Comparison of ENCODE assay signal across 7 cellular contexts in the genomic region with DNA sequence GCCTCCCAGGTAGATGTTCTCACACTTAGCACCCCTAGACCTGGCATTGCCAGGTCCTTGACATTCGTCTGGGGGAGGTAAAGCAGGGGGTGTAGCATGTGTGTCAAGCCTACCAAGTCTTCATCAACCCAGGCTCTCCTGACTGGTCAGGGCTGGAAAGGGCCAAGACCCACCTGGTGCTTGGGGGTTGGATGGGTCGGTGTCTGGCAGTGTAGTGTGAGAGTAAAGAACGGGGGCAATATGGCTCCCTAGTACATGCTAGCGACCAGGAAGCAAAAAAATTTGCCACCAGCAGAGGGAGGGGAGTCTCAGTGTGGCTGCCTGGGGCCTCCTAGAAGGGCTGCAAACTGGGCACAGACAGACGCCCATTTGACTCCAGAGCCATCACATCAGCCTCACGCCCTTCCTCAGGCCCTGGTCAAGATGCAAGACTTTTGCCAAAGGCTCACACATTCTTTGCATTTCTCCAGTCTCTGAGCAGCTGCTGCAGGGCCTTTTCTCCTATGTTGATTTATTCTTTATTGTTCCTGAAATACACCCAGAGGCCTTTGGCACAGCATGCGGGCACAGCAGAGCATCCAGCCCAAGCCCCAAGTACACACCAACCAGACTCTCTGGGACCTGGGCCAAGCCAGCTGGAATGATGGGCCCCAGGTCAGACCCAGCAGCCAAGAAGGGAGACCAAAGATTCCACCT. TPM values are rescaled to one million over a fixed set of nuclear protein-coding genes. Genes with fewer than 3 reads are reported as not detected.
DNase-seq lines count a peak whose midpoint lies in the region; ATAC-seq, FAIRE-seq and TF ChIP-seq lines count a peak whose summit lies in the region.

No MANE protein-coding gene starts in this region.

- peak; percentile 51 for TF ChIP-seq CTCF in GM12872 (IDR thresholded peaks at IDR 0.05; ENCODE audit: insufficient read depth, low read depth, low read length)
- TF ChIP-seq CTCF in Panc1 (IDR thresholded peaks at IDR 0.05) = no peak
- TF ChIP-seq CTCF in bronchial epithelial cell (IDR thresholded peaks at IDR 0.05; ENCODE audit: insufficient read depth, low read length, severe bottlenecking) = peak; percentile 33
- peak; percentile 8; the same call in 1 of the 2 replicates for TF ChIP-seq CTCF in HepG2 (CRISPR knock-in tag; IDR thresholded peaks at IDR 0.05)

- H3K4me3 ChIP-seq in Panc1 (ENCODE audit: low read depth in 2 of 2, low read length in 2 of 2) (peak overlapping the region in 1 of 2 experiments; percentile 85; a peak in 2 of 4 replicates), bronchial epithelial cell (ENCODE audit: low read depth, low read length) (no peak overlapping the region), HepG2 (replicated peaks in 1 of 3; ENCODE audit: insufficient read depth in 1 of 3, low read depth in 2 of 3, low read length in 3 of 3) (peak overlapping the region in 2 of 3 experiments; percentile 13 to 65; a peak in 2 of 6 replicates), thymus (ENCODE audit: low read length) (no peak overlapping the region)

- H3K27me3 ChIP-seq in Panc1 (ENCODE audit: control insufficient read depth, insufficient read depth, low read length) = no peaks in the 10 kb centered on the region
- H3K27me3 ChIP-seq in bronchial epithelial cell (ENCODE audit: control insufficient read depth, insufficient read depth, low read length) = no peaks in the 10 kb centered on the region
- H3K27me3 ChIP-seq in HepG2 (ENCODE audit: control insufficient read depth in 1 of 2, insufficient read depth in 2 of 2, low read length in 2 of 2) = no peaks in the 10 kb centered on the region
- H3K27me3 ChIP-seq in thymus (ENCODE audit: control insufficient read depth, insufficient read depth) = no peaks in the 10 kb centered on the region

- POLR2A ChIA-PET in Panc1 (lab: Charles Lee) (no interaction called here), HepG2 (lab: Yijun Ruan, JAX) (interaction anchor here (0.7 to 4.0 kb wide), 4 partner anchors 20 to 100 kb away, joined by 3 to 19 read pairs (median 10); partner anchors contain the start of gene PTGR2)

- peak overlapping the region; percentile 94 for H3K4me2 ChIP-seq in HepG2 (ENCODE audit: low read depth, low read length)

- FAIRE-seq in bronchial epithelial cell (lab: Jason Lieb, UNC) (no peak), HepG2 (lab: Jason Lieb, UNC) (no peak)

- DNase-seq in Panc1 (ENCODE audit: low read depth, low spot score) (no peak), bronchial epithelial cell (ENCODE audit: low read depth) (no peak), HepG2 (ENCODE audit: low spot score) (no peak), NCI-H774 (lab: John Stamatoyannopoulos, UW) (no peak)

- intact Hi-C loops in Panc1 (cut with micrococcal nuclease; ENCODE audit: unreplicated experiment) = no loop called here
- intact Hi-C loops in HepG2 (cut with micrococcal nuclease; ENCODE audit: unreplicated experiment) = loop anchor here (2.0 kb wide), 1 partner anchor 72 kb away; no protein-coding TSS in a partner anchor

- CTCF ChIA-PET in Panc1 (lab: Charles Lee) (interaction anchor here (0.6 to 0.7 kb wide), 2 partner anchors 12 to 75 kb away, joined by 3 read pairs; no protein-coding TSS in a partner anchor), HepG2 (lab: Yijun Ruan, JAX; ENCODE audit: low intra/inter-chr PET ratio, low total read pairs) (no interaction called here)

- in situ Hi-C loops in Panc1 (cut with HindIII; ENCODE audit: low pct_unique_long_range_greater_than_20kb, low sequenced_read_pairs) (no loop called here), HepG2 (cut with HindIII; ENCODE audit: extremely low pct_ligation_motif_present, low pct_unique_long_range_greater_than_20kb) (loop anchor here (10.0 kb wide), 1 partner anchor 72 kb away; no protein-coding TSS in a partner anchor)

- no peak overlapping the region for H2AFZ ChIP-seq in HepG2 (ENCODE audit: low read length)

- H3K9ac ChIP-seq in HepG2 (ENCODE audit: insufficient read depth, low read depth, low read length) = peak overlapping the region; percentile 47; the same call in 1 of the 2 replicates

- H3K36me3 ChIP-seq in Panc1 (ENCODE audit: control insufficient read depth, insufficient read depth, low read length) = no peaks in the 10 kb centered on the region
- H3K36me3 ChIP-seq in bronchial epithelial cell (ENCODE audit: control insufficient read depth, insufficient read depth, low read length) = peaks cover 2% of the 10 kb centered on the region
- H3K36me3 ChIP-seq in HepG2 (replicated peaks in 1 of 2; ENCODE audit: control insufficient read depth in 1 of 2, insufficient read depth in 2 of 2, low read length in 2 of 2) = no peaks in the 10 kb centered on the region; a peak in 3 of 5 replicates
- no peaks in the 10 kb centered on the region for H3K36me3 ChIP-seq in thymus (ENCODE audit: control insufficient read depth, insufficient read depth)

- BruUV-seq in Panc1 (replicated peaks; lab: Mats Ljungman, UMichigan) (no TSS peak), HepG2 (replicated peaks; lab: Mats Ljungman, UMichigan) (no TSS peak)

- no peak for TF ChIP-seq EP300 in HepG2 (IDR thresholded peaks at IDR 0.05; ENCODE audit: low read depth in 2 of 2, low read length in 2 of 2)
- no peak for TF ChIP-seq EP300 in HepG2 (CRISPR knock-in tag; IDR thresholded peaks at IDR 0.05; ENCODE audit: borderline replicate concordance)

- WGBS in HepG2 (ENCODE audit: low lambda C conversion rate) = 88% methylated on average over 5 of the region's 7 CpGs
- 73% methylated on average over 7 of the region's 7 CpGs for WGBS in thymus

- peak; percentile 51; the same call in 1 of the 2 replicates for TF ChIP-seq RAD21 in HepG2 (CRISPR knock-in tag; IDR thresholded peaks at IDR 0.05)

- peaks cover 95% of the 10 kb centered on the region for H3K4me1 ChIP-seq in Panc1 (ENCODE audit: control insufficient read depth, insufficient read depth, low read length)
- peaks cover 99% of the 10 kb centered on the region for H3K4me1 ChIP-seq in HepG2 (ENCODE audit: insufficient read depth, low read length)
- H3K4me1 ChIP-seq in thymus (ENCODE audit: control insufficient read depth, insufficient read depth, low read length) = peaks cover 60% of the 10 kb centered on the region

- H3K27ac ChIP-seq in Panc1 (ENCODE audit: low read length) = peak overlapping the region; percentile 97
- peak overlapping the region; percentile 84 for H3K27ac ChIP-seq in HepG2 (ENCODE audit: extremely low read length, insufficient read depth, low read length)
- H3K27ac ChIP-seq in thymus (ENCODE audit: low read depth) = peak overlapping the region; percentile 77

- H3K9me3 ChIP-seq in Panc1 (ENCODE audit: control insufficient read depth, insufficient read depth, low read depth, low read length) = no peaks in the 10 kb centered on the region
- no peaks in the 10 kb centered on the region for H3K9me3 ChIP-seq in HepG2 (ENCODE audit: low read length)
- H3K9me3 ChIP-seq in thymus (ENCODE audit: control insufficient read depth) = no peaks in the 10 kb centered on the region

- peaks cover 98% of the 10 kb centered on the region for H3K79me2 ChIP-seq in HepG2 (ENCODE audit: insufficient read depth, low read length)

- H4K20me1 ChIP-seq in HepG2 (ENCODE audit: insufficient read depth, low read length) = peaks cover 66% of the 10 kb centered on the region

- ATAC-seq in Panc1 (peak; percentile 59), HepG2 (peak; percentile 2), HG03025 (IDR thresholded peaks at IDR 0.05; ENCODE audit: low FRiP score, unreplicated experiment) (no peak)

- TF ChIP-seq POLR2A in HepG2 (IDR thresholded peaks at IDR 0.05; ENCODE audit: insufficient read depth in 1 of 2, low read depth in 2 of 2, low read length in 2 of 2) = no peak

RNA-seq across cellular contexts. Expression of gene PNMA1, which starts 38.3 kb away (rescaled TPM):
- total RNA-seq in Panc1 (2021; ENCODE audit: unreplicated experiment) (49.7 TPM), bronchial epithelial cell (10.5 and 13.1 TPM in 2 replicates), HepG2 (2016; rRNA removed; fragmentation: Illumina TruSeq; extraction: Trizol) (8.3 and 10.7 TPM in 2 replicates)
- polyA plus RNA-seq in Panc1 (2012; ENCODE audit: insufficient read length) = 45.4 TPM
- 1.8 and 1.9 TPM in 2 replicates for total RNA-seq in HepG2 (2016; cell fraction: cytosol; rRNA removed; fragmentation: Illumina TruSeq; extraction: Trizol; ENCODE audit: low read depth)
- total RNA-seq in HepG2 (2016; cell fraction: insoluble cytoplasmic fraction; rRNA removed; fragmentation: Illumina TruSeq; extraction: Trizol) = 8.5 and 12.1 TPM in 2 replicates
- total RNA-seq in HepG2 (2016; cell fraction: membrane; rRNA removed; fragmentation: Illumina TruSeq; extraction: Trizol) = 7.8 and 8.3 TPM in 2 replicates
- 8.6 and 9.7 TPM in 2 replicates for total RNA-seq in HepG2 (2016; cell fraction: nucleus; rRNA removed; fragmentation: Illumina TruSeq; extraction: Trizol)
- polyA plus RNA-seq in HepG2 (2011; rRNA removed) (6.6 and 7.0 TPM in 2 replicates), thymus (31.2 TPM)
- 5.3 and 6.7 TPM in 2 replicates for polyA plus RNA-seq in HepG2 (2011; cell fraction: cytosol; rRNA removed)
- polyA plus RNA-seq in HepG2 (2011; cell fraction: nucleus; rRNA removed) = 6.4 and 7.7 TPM in 2 replicates
- 14.1 and 14.8 TPM in 2 replicates for polyA plus RNA-seq in HepG2 (2012)
- polyA plus RNA-seq in HepG2 (2016; cell fraction: cytosol; fragmentation: Illumina TruSeq; extraction: Trizol; ENCODE audit: low read depth) = 2.5 and 2.9 TPM in 2 replicates
- polyA plus RNA-seq in HepG2 (2016; cell fraction: insoluble cytoplasmic fraction; fragmentation: Illumina TruSeq; extraction: Trizol; ENCODE audit: low read depth) = 18.3 and 20.9 TPM in 2 replicates
- 7.0 and 8.6 TPM in 2 replicates for polyA plus RNA-seq in HepG2 (2016; cell fraction: membrane; fragmentation: Illumina TruSeq; extraction: Trizol; ENCODE audit: low read depth)
- polyA plus RNA-seq in HepG2 (2016; cell fraction: nucleus; fragmentation: Illumina TruSeq; extraction: Trizol; ENCODE audit: insufficient read depth, low read depth) = 17.9 and 18.6 TPM in 2 replicates
- polyA minus RNA-seq in HepG2 (2011; rRNA and poly(A)+ RNA removed; ENCODE audit: low replicate concordance) = 5.1 and 5.4 TPM in 2 replicates
- polyA minus RNA-seq in HepG2 (2011; cell fraction: cytosol; rRNA and poly(A)+ RNA removed) = 5.6 and 6.3 TPM in 2 replicates
- polyA minus RNA-seq in HepG2 (2011; cell fraction: nucleus; rRNA and poly(A)+ RNA removed) = 4.8 and 7.0 TPM in 2 replicates

Comparison
In these comparisons a context has a peak if more than half of its experiments do, and no peak if none do; other contexts are left out.
1. H3K4me3 ChIP-seq: peak in HepG2 (2 of 3); none in bronchial epithelial cell (single experiment) and thymus (single experiment).
2. Peak in every context shown above with its lines, with median percentiles within 50 percentile points of each other: H3K27ac ChIP-seq.